In genomic region chr6:117483645-117484016, GRCh38 we compare ENCODE assay signal across 9 cellular contexts. TPM values are rescaled to one million over a fixed set of nuclear protein-coding genes. Genes with fewer than 3 reads are reported as not detected.
DNase-seq lines count a peak whose midpoint lies in the region; ATAC-seq and TF ChIP-seq lines count a peak whose summit lies in the region.
"Had no signal": no experiment of that assay in that cellular context is flagged by ENCODE, and none has a peak within 500 bp of the region (broad histone marks: within the 10 kb centered on the region; RNA-seq: fewer than 3 reads in every experiment).

No MANE protein-coding gene starts in this region.

- no peak for TF ChIP-seq EP300 in gastroesophageal sphincter (IDR thresholded peaks at IDR 0.05)

- H3K27ac ChIP-seq in A673 (ENCODE audit: low read depth, low read length, poor library complexity, severe bottlenecking) (no peak overlapping the region), VCaP (peak overlapping the region; percentile 89), gastroesophageal sphincter (peak overlapping the region; percentile 55 to 91 (median 88)), rectal smooth muscle tissue (ENCODE audit: low read depth, low read length) (no peak overlapping the region)

- ATAC-seq in gastroesophageal sphincter (no peak), HG03139 (IDR thresholded peaks at IDR 0.05; ENCODE audit: unreplicated experiment) (no peak), HG03378 (IDR thresholded peaks at IDR 0.05; ENCODE audit: unreplicated experiment) (no peak)

- intact Hi-C loops in A673 (cut with micrococcal nuclease; ENCODE audit: unreplicated experiment): no loop called here

- no peak overlapping the region for H3K9ac ChIP-seq in rectal smooth muscle tissue (ENCODE audit: low read length)

- H3K4me3 ChIP-seq in A673 (ENCODE audit: low read depth, low read length, poor library complexity, severe bottlenecking) (peak overlapping the region; percentile 51), gastroesophageal sphincter (peak overlapping the region; percentile 77 to 85), rectal smooth muscle tissue (ENCODE audit: low read length) (peak overlapping the region; percentile 74)

- no peak for TF ChIP-seq POLR2A in gastroesophageal sphincter (IDR thresholded peaks at IDR 0.05)

- POLR2A ChIA-PET in A673 (lab: Charles Lee; ENCODE audit: low non-redundant PET): interaction anchor here (0.6 kb wide), 1 partner anchor 67 kb away, joined by 10 read pairs; no protein-coding TSS in a partner anchor

- H3K4me1 ChIP-seq in A673 (ENCODE audit: insufficient read depth, low read length, poor library complexity, severe bottlenecking) (no peaks in the 10 kb centered on the region), gastroesophageal sphincter (peaks cover 0 to 25% (median 4%) of the 10 kb centered on the region in 3 donors), rectal smooth muscle tissue (ENCODE audit: control insufficient read depth, insufficient read depth, low read length) (no peaks in the 10 kb centered on the region)

- H3K36me3 ChIP-seq in A673 (ENCODE audit: insufficient read depth, low read length, poor library complexity, severe bottlenecking) (no peaks in the 10 kb centered on the region), gastroesophageal sphincter (no peaks in the 10 kb centered on the region), rectal smooth muscle tissue (ENCODE audit: control insufficient read depth, insufficient read depth, low read length) (no peaks in the 10 kb centered on the region)

- DNase-seq in A673 (ENCODE audit: low spot score) (peak; percentile 23), GM13976 (ENCODE audit: low spot score) (peak; percentile 59), LHCN-M2 (ENCODE audit: low read depth) (peak; percentile 39)

- H3K9me3 ChIP-seq in A673 (ENCODE audit: low read depth, low read length, poor library complexity, severe bottlenecking) (no peaks in the 10 kb centered on the region), gastroesophageal sphincter (no peaks in the 10 kb centered on the region)

- CTCF ChIA-PET in A673 (lab: Charles Lee): no interaction called here

- WGBS in gastroesophageal sphincter (ENCODE audit: low coverage in 1 of 2), 2 donors: 0% methylated on average over 2 to 7 of the region's 7 CpGs

- H3K27me3 ChIP-seq in A673 (replicated peaks; ENCODE audit: insufficient read depth, low read depth, low read length, poor library complexity) (peaks cover 62% of the 10 kb centered on the region), gastroesophageal sphincter (no peaks in the 10 kb centered on the region), rectal smooth muscle tissue (ENCODE audit: control insufficient read depth, insufficient read depth, low read length) (no peaks in the 10 kb centered on the region)

- in situ Hi-C loops in GM13976 (cut with MboI; ENCODE audit: low sequenced_read_pairs, unreplicated experiment): no loop called here

- TSS peak; percentile 27 for BruUV-seq in A673 (replicated peaks; lab: Mats Ljungman, UMichigan)

- no peak for TF ChIP-seq CTCF in A673 (conservative IDR thresholded peaks at IDR 0.05; ENCODE audit: low read depth, low read length)
- TF ChIP-seq CTCF in GM13976 (IDR thresholded peaks at IDR 0.05; ENCODE audit: borderline replicate concordance, control extremely low read depth, extremely low read depth, insufficient read depth, missing control alignments): no peak
- no peak for TF ChIP-seq CTCF in VCaP (conservative IDR thresholded peaks at IDR 0.05)
- no peak for TF ChIP-seq CTCF in gastroesophageal sphincter (IDR thresholded peaks at IDR 0.05)

RNA-seq across cellular contexts. Expression of gene DCBLD1, which starts 1.2 kb away (rescaled TPM):
- total RNA-seq in A673 (2021): 1.5 and 2.4 TPM in 2 replicates
- 38.6 and 39.3 TPM in 2 replicates for total RNA-seq in LHCN-M2 (2014; rRNA removed)
- 27.3 TPM for polyA plus RNA-seq in LHCN-M2 (2012)
- total RNA-seq in gastroesophageal sphincter: 10 to 100 TPM in 2 of 4 donors, 1 to 10 TPM in 2; 5.0 to 10.9 (median 8.3) TPM

RNA-seq across cellular contexts. Expression of gene ROS1, which starts 57.9 kb away (rescaled TPM):
- total RNA-seq in A673 (2021) (not detected in 2 replicates), LHCN-M2 (2014; rRNA removed) (49.3 and 53.4 TPM in 2 replicates), gastroesophageal sphincter (under 1 TPM in 1 of 4 donors, not detected in 3; 0.13 TPM)
- 12.5 TPM for polyA plus RNA-seq in LHCN-M2 (2012)
- total RNA-seq: left cardiac atrium had no signal

Comparison
In these comparisons a context has a peak if more than half of its experiments do, and no peak if none do; other contexts are left out.
1. H3K27ac ChIP-seq: peak in VCaP (single experiment) and gastroesophageal sphincter (4 of 4); none in A673 (single experiment) and rectal smooth muscle tissue (single experiment).
2. RNA of gene ROS1, which starts 57.9 kb away (total RNA-seq): 49.3 to 53.4 TPM in LHCN-M2; not detected in A673 and 0.13 TPM in gastroesophageal sphincter; every median in the first group is over 10 times any median in the second.
3. Peak in every context shown above with its lines, with median percentiles within 50 percentile points of each other: DNase-seq and H3K4me3 ChIP-seq.